Comparison of ENCODE assay signal across 9 cellular contexts in genomic region chr2:174025271-174026121, GRCh38.
DNase-seq lines count a peak whose midpoint lies in the region; ATAC-seq and TF ChIP-seq lines count a peak whose summit lies in the region.
"Had no signal": no experiment of that assay in that cellular context is flagged by ENCODE, and none has a peak within 500 bp of the region (broad histone marks: within the 10 kb centered on the region; RNA-seq: fewer than 3 reads in every experiment).

No MANE protein-coding gene starts in this region.

- H3K9ac ChIP-seq in SK-N-SH, result no peak overlapping the region

- H4K20me1 ChIP-seq in SK-N-SH (ENCODE audit: insufficient read depth), result no peaks in the 10 kb centered on the region

- no peaks in the 10 kb centered on the region for H3K9me3 ChIP-seq in SK-N-SH

- no peaks in the 10 kb centered on the region for H3K9me2 ChIP-seq in SK-N-SH

- no peaks in the 10 kb centered on the region for H3F3A ChIP-seq in SK-N-SH (replicated peaks; ENCODE audit: insufficient read depth)

- H3K27me3 ChIP-seq in SK-N-SH (ENCODE audit: insufficient read depth), result no peaks in the 10 kb centered on the region

- peak overlapping the region in 1 of 2 experiments; percentile 82; a peak in 2 of 4 replicates for H3K27ac ChIP-seq in SK-N-SH (ENCODE audit: low read depth in 2 of 2, low read length in 1 of 2)

- CTCF ChIA-PET in SK-N-SH (lab: Yijun Ruan, JAX), result interaction anchor here (0.9 to 2.4 kb wide), 5 partner anchors 11 to 45 kb away, joined by 3 to 8 read pairs (median 5); no protein-coding TSS in a partner anchor

- no peak for TF ChIP-seq RAD21 in SK-N-SH (IDR thresholded peaks at IDR 0.05; ENCODE audit: low read length)

- 89% methylated on average over 28 of the region's 47 CpGs for WGBS in SK-N-SH (ENCODE audit: low lambda C conversion rate)

- no peaks in the 10 kb centered on the region for H3K79me2 ChIP-seq in SK-N-SH (ENCODE audit: insufficient read depth)

- TF ChIP-seq CTCF in SK-N-SH (IDR thresholded peaks at IDR 0.05) (no peak), GM20000 (IDR thresholded peaks at IDR 0.05; ENCODE audit: extremely low read depth, missing control alignments) (no peak)

- intact Hi-C loops in posterior vena cava (cut with DNase I), result no loop called here

- H2AFZ ChIP-seq in SK-N-SH (ENCODE audit: low read depth), result no peak overlapping the region

- ATAC-seq in GM18517 (IDR thresholded peaks at IDR 0.05; ENCODE audit: unreplicated experiment), result no peak
- ATAC-seq in GM19023 (IDR thresholded peaks at IDR 0.05; ENCODE audit: unreplicated experiment), result no peak

- DNase-seq in EH (ENCODE audit: low read depth), result peak; percentile 82
- peak; percentile 76 for DNase-seq in SK-N-SH
- peak; percentile 28 for DNase-seq in glomerular visceral epithelial cell (ENCODE audit: extremely low spot score)
- DNase-seq in posterior vena cava (ENCODE audit: low spot score), result peak; percentile 88
- no peak for DNase-seq in GM20000 (ENCODE audit: low spot score)
- no peak for DNase-seq in GDM1 (lab: John Stamatoyannopoulos, UW)
- DNase-seq: effector memory CD4-positive, alpha-beta T cell had no signal

- peaks cover 4 to 35% of the 10 kb centered on the region in 2 experiments; a peak in 2 of 4 replicates for H3K4me1 ChIP-seq in SK-N-SH (ENCODE audit: control insufficient read depth in 1 of 2, insufficient read depth in 2 of 2, low read depth in 1 of 2, low read length in 1 of 2)

- H3K4me2 ChIP-seq in SK-N-SH, result no peak overlapping the region

- POLR2A ChIA-PET in SK-N-SH (lab: Yijun Ruan, JAX), result interaction anchor here (0.8 to 1.1 kb wide), 3 partner anchors 11 to 61 kb away, joined by 3 to 4 read pairs (median 3); no protein-coding TSS in a partner anchor

- TF ChIP-seq EP300 in SK-N-SH (IDR thresholded peaks at IDR 0.05; ENCODE audit: borderline replicate concordance in 1 of 2, low read depth in 1 of 2, low read length in 1 of 2), result no peak

- H3K4me3 ChIP-seq in SK-N-SH (ENCODE audit: low read depth in 2 of 2, low read length in 1 of 2), result no peak overlapping the region

- no peaks in the 10 kb centered on the region for H3K36me3 ChIP-seq in SK-N-SH (replicated peaks in 1 of 2; ENCODE audit: control insufficient read depth in 1 of 2, insufficient read depth in 2 of 2, low read length in 1 of 2)

TF ChIP-seq in SK-N-SH, 30 proteins besides CTCF, POLR2A, EP300 and RAD21:
- TF ChIP-seq GATA2 (CRISPR knock-in tag; IDR thresholded peaks at IDR 0.05) (peak; percentile 37; the same call in 1 of the 2 replicates), JUND (IDR thresholded peaks at IDR 0.05) (no peak), NFIC (IDR thresholded peaks at IDR 0.05; ENCODE audit: borderline replicate concordance) (no peak)

Comparison
In these comparisons a context has a peak if more than half of its experiments do, and no peak if none do; other contexts are left out.
1. DNase-seq: peak in EH (single experiment), SK-N-SH (single experiment), glomerular visceral epithelial cell (single experiment) and posterior vena cava (single experiment); none in GM20000 (single experiment) and GDM1 (single experiment).